Comparison of ENCODE assay signal across 11 cellular contexts in the genomic region with DNA sequence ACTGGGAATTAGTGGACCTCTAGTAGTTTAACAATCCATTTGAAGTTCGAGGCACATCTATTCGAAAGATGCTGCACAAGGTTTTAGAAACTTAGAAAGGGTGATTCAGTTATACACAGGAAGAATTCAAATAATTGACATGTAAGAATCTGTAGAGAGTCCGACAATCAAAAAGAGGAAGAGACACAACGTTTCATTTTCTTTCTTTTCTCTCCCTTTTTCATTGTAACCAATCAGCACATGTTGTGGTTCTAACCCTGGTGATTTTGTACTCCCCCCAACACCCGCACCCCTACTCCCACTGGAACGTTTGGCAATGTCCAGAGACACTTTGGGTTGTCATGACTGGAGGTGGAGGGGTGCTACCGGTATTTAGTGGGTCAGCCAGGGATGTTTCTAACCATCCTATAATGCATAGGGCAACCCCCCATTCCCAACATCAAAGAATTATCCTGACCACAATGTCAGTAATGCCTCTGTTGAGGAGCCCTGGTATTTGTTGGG. TPM values are rescaled to one million over a fixed set of nuclear protein-coding genes. Genes with fewer than 3 reads are reported as not detected.
A peak's percentile ranks its signal among the peaks of the same experiment; 100 is the strongest.
DNase-seq lines count a peak whose midpoint lies in the region; ATAC-seq and TF ChIP-seq lines count a peak whose summit lies in the region.
"Had no signal": no experiment of that assay in that cellular context is flagged by ENCODE, and none has a peak within 500 bp of the region (broad histone marks: within the 10 kb centered on the region; RNA-seq: fewer than 3 reads in every experiment).

No MANE protein-coding gene starts in this region.

- DNase-seq in cardiac muscle cell (ENCODE audit: low read depth in 1 of 2, low spot score in 1 of 2) = no peak
- DNase-seq in left cardiac atrium = no peak
- no peak for DNase-seq in astrocyte of the spinal cord (ENCODE audit: low read depth, low spot score)
- no peak for DNase-seq in upper lobe of right lung
- DNase-seq in effector memory CD4-positive, alpha-beta T cell = no peak
- DNase-seq: NCI-H2171, T-cell had no signal

- intact Hi-C loops in left cardiac atrium (cut with DNase I) = no loop called here
- intact Hi-C loops in upper lobe of right lung (cut with DNase I) = no loop called here

- TF ChIP-seq CTCF in cardiac muscle cell (IDR thresholded peaks at IDR 0.05; ENCODE audit: low read depth, low read length) = no peak
- TF ChIP-seq CTCF in astrocyte of the spinal cord (IDR thresholded peaks at IDR 0.05; ENCODE audit: low read depth, low read length) = no peak
- no peak for TF ChIP-seq CTCF in upper lobe of right lung (IDR thresholded peaks at IDR 0.05)

- H3K27ac ChIP-seq in cardiac muscle cell (peak overlapping the region; percentile 61), mesodermal cell (ENCODE audit: low read depth, low read length, severe bottlenecking) (no peak overlapping the region), upper lobe of right lung (no peak overlapping the region)
- H3K27ac ChIP-seq in effector memory CD4-positive, alpha-beta T cell (ENCODE audit: insufficient read depth, low read length, poor library complexity, severe bottlenecking) = no peak overlapping the region
- H3K27ac ChIP-seq: parathyroid adenoma had no signal

- H3K9me3 ChIP-seq in cardiac muscle cell (ENCODE audit: low read depth) (no peaks in the 10 kb centered on the region), mesodermal cell (ENCODE audit: control insufficient read depth, low read length) (no peaks in the 10 kb centered on the region), upper lobe of right lung (no peaks in the 10 kb centered on the region)
- no peaks in the 10 kb centered on the region for H3K9me3 ChIP-seq in effector memory CD4-positive, alpha-beta T cell (ENCODE audit: control insufficient read depth, low read length)

- 80 to 100% methylated on average over 1 of the region's 7 CpGs for WGBS in mesodermal cell (ENCODE audit: insufficient coverage in 2 of 2), 2 experiments

- H3K4me3 ChIP-seq in cardiac muscle cell (peak overlapping the region; percentile 94), astrocyte of the spinal cord (ENCODE audit: low read depth, low read length) (peak overlapping the region; percentile 60), mesodermal cell (ENCODE audit: extremely low read depth, insufficient read depth, low read length, poor library complexity, severe bottlenecking) (peak overlapping the region; percentile 84), upper lobe of right lung (peak overlapping the region; percentile 70)
- H3K4me3 ChIP-seq in effector memory CD4-positive, alpha-beta T cell (ENCODE audit: insufficient read depth, low read depth, low read length, poor library complexity, severe bottlenecking) = no peak overlapping the region

- ATAC-seq in left cardiac atrium (no peak), upper lobe of right lung (no peak), GM18511 (IDR thresholded peaks at IDR 0.05; ENCODE audit: unreplicated experiment) (no peak), HG03457 (IDR thresholded peaks at IDR 0.05; ENCODE audit: unreplicated experiment) (no peak)
- ATAC-seq: T-cell had no signal

- H3K4me1 ChIP-seq in cardiac muscle cell (ENCODE audit: low read depth) (peaks cover 29% of the 10 kb centered on the region), mesodermal cell (ENCODE audit: control insufficient read depth, insufficient read depth, low read length, poor library complexity, severe bottlenecking) (peaks cover 28% of the 10 kb centered on the region), upper lobe of right lung (peaks cover 9% of the 10 kb centered on the region)
- peaks cover 10% of the 10 kb centered on the region for H3K4me1 ChIP-seq in effector memory CD4-positive, alpha-beta T cell (ENCODE audit: control insufficient read depth, insufficient read depth, low read length, poor library complexity, severe bottlenecking)
- H3K4me1 ChIP-seq: parathyroid adenoma had no signal

- H3K27me3 ChIP-seq in cardiac muscle cell (no peaks in the 10 kb centered on the region), upper lobe of right lung (no peaks in the 10 kb centered on the region)
- H3K27me3 ChIP-seq in effector memory CD4-positive, alpha-beta T cell (replicated peaks; ENCODE audit: control insufficient read depth, insufficient read depth, low read length, poor library complexity, severe bottlenecking) = no peaks in the 10 kb centered on the region

- H3K36me3 ChIP-seq in cardiac muscle cell (peaks cover 15% of the 10 kb centered on the region), mesodermal cell (ENCODE audit: control insufficient read depth, insufficient read depth, low read length) (peaks cover 28% of the 10 kb centered on the region), upper lobe of right lung (no peaks in the 10 kb centered on the region)
- no peaks in the 10 kb centered on the region for H3K36me3 ChIP-seq in effector memory CD4-positive, alpha-beta T cell (ENCODE audit: control insufficient read depth, insufficient read depth, low read length)

- in situ Hi-C loops in astrocyte of the spinal cord (cut with HindIII; ENCODE audit: low sequenced_read_pairs) = no loop called here

RNA-seq across cellular contexts. Expression of gene TGFB2, which starts 4.9 kb away (rescaled TPM):
- total RNA-seq in cardiac muscle cell = 107 and 171 TPM in 2 replicates
- 132 and 210 TPM in 2 replicates for polyA plus RNA-seq in cardiac muscle cell
- total RNA-seq in left cardiac atrium = 1 to 10 TPM; 2.7 to 4.0 TPM
- polyA plus RNA-seq in mesodermal cell (2013, experiment 1 of 2) = 74.9 TPM
- polyA plus RNA-seq in mesodermal cell (2013, experiment 2 of 2) = 66.7 TPM
- total RNA-seq in upper lobe of right lung = 19.8 TPM
